14 cellular contexts compared by ENCODE assay signal in genomic region chr12:108446766-108447165, GRCh38.
DNase-seq lines count a peak whose midpoint lies in the region; ATAC-seq, FAIRE-seq and TF ChIP-seq lines count a peak whose summit lies in the region.
"Had no signal": no experiment of that assay in that cellular context is flagged by ENCODE, and none has a peak within 500 bp of the region (broad histone marks: within the 10 kb centered on the region; RNA-seq: fewer than 3 reads in every experiment).

No MANE protein-coding gene starts in this region.

- no peaks in the 10 kb centered on the region for H3K36me3 ChIP-seq in HUES6 (ENCODE audit: control insufficient read depth, insufficient read depth, low read length)
- H3K36me3 ChIP-seq in H1 (ENCODE audit: control insufficient read depth in 2 of 4, insufficient read depth in 4 of 4, low read length in 3 of 4) = no peaks in the 10 kb centered on the region
- H3K36me3 ChIP-seq in lower lobe of right lung = no peaks in the 10 kb centered on the region
- H3K36me3 ChIP-seq in uterus = no peaks in the 10 kb centered on the region

- no peak overlapping the region for H3K4me3 Mint-ChIP-seq in activated T-cell treated with anti-CD3 and anti-CD28 coated beads, Interleukin-2, amount 50 U/mL, for 24 hours
- no peak overlapping the region for H3K4me3 Mint-ChIP-seq in chondrocyte (ENCODE audit: unreplicated experiment)
- H3K4me3 Mint-ChIP-seq: naive B cell had no signal

- H3K56ac ChIP-seq in H1 (replicated peaks; ENCODE audit: insufficient read length, low read depth, low read length) = no peak overlapping the region

- H2BK15ac ChIP-seq in H1 (ENCODE audit: low read length) = no peak overlapping the region

- peaks cover 44% of the 10 kb centered on the region for H3K27me3 Mint-ChIP-seq in activated T-cell treated with anti-CD3 and anti-CD28 coated beads, Interleukin-2, amount 50 U/mL, for 24 hours
- H3K27me3 Mint-ChIP-seq in chondrocyte (ENCODE audit: low read depth) = peaks cover 4% of the 10 kb centered on the region

- H4K8ac ChIP-seq in H1 (ENCODE audit: extremely low read depth, insufficient read depth, low read length) = no peak overlapping the region

- CTCF ChIA-PET in H1 (lab: Charles Lee; ENCODE audit: partially characterized antibody) = interaction anchor here (0.9 to 4.5 kb wide), 2 partner anchors 9 to 10 kb away, joined by 3 to 25 read pairs; no protein-coding TSS in a partner anchor

- peak overlapping the region; percentile 82; the same call in 1 of the 2 replicates for H2BK12ac ChIP-seq in H1 (ENCODE audit: low read depth, low read length)

- TF ChIP-seq RAD21 in H1 (IDR thresholded peaks at IDR 0.05 in 1 of 2, conservative IDR thresholded peaks at IDR 0.05 in 1 of 2; ENCODE audit: low read depth in 2 of 2, low read length in 2 of 2) = no peak

- no peak overlapping the region for H3K27ac Mint-ChIP-seq in activated T-cell treated with anti-CD3 and anti-CD28 coated beads, Interleukin-2, amount 50 U/mL, for 24 hours
- no peak overlapping the region for H3K27ac Mint-ChIP-seq in chondrocyte (ENCODE audit: unreplicated experiment)
- H3K27ac Mint-ChIP-seq: naive B cell had no signal

- peaks cover 45% of the 10 kb centered on the region for H3K4me1 ChIP-seq in HUES6 (ENCODE audit: control insufficient read depth, insufficient read depth, low read length)
- H3K4me1 ChIP-seq in H1 (replicated peaks in 1 of 4; ENCODE audit: control insufficient read depth in 3 of 4, insufficient read depth in 4 of 4, low read length in 3 of 4) = peaks cover 0 to 18% (median 10%) of the 10 kb centered on the region in 4 experiments; a peak in 6 of 7 replicates
- H3K4me1 ChIP-seq in lower lobe of right lung = peaks cover 10% of the 10 kb centered on the region
- H3K4me1 ChIP-seq in uterus = no peaks in the 10 kb centered on the region

- POLR2A ChIA-PET in H1 (lab: Charles Lee; ENCODE audit: partially characterized antibody) = no interaction called here

- no peaks in the 10 kb centered on the region for H3K27me3 ChIP-seq in HUES6 (ENCODE audit: control insufficient read depth, insufficient read depth, low read length)
- no peaks in the 10 kb centered on the region for H3K27me3 ChIP-seq in H1 (replicated peaks in 1 of 4; ENCODE audit: control insufficient read depth in 3 of 4, extremely low read depth in 1 of 4, insufficient read depth in 3 of 4, low read length in 3 of 4)
- no peaks in the 10 kb centered on the region for H3K27me3 ChIP-seq in lower lobe of right lung (ENCODE audit: low read depth)
- no peaks in the 10 kb centered on the region for H3K27me3 ChIP-seq in uterus

- H3K18ac ChIP-seq in H1 (ENCODE audit: extremely low read depth, low read length) = no peak overlapping the region

- H3K14ac ChIP-seq in H1 (ENCODE audit: insufficient read length) = no peak overlapping the region

- TF ChIP-seq CTCF in H1 (IDR thresholded peaks at IDR 0.05; ENCODE audit: control extremely low read depth in 1 of 3, insufficient read depth in 1 of 3, low read depth in 1 of 3, low read length in 3 of 3) (no peak), lower lobe of right lung (IDR thresholded peaks at IDR 0.05) (no peak), uterus (IDR thresholded peaks at IDR 0.05) (no peak), chondrocyte (IDR thresholded peaks at IDR 0.05) (no peak)

- H3K9ac ChIP-seq in HUES6 (ENCODE audit: low read length) (peak overlapping the region; percentile 46), H1 (replicated peaks in 1 of 4; ENCODE audit: extremely low read depth in 1 of 4, low read depth in 3 of 4, low read length in 3 of 4) (no peak overlapping the region)

- 79% methylated on average over 5 of the region's 5 CpGs; no CpG with 5 or more reads in 1 of the 2 experiments for WGBS in H1 (ENCODE audit: extremely low coverage in 1 of 2, insufficient coverage in 1 of 2, insufficient read length in 1 of 2, insufficient replicate concordance in 2 of 2, low coverage in 1 of 2, low lambda C conversion rate in 2 of 2, missing lambda C conversion rate in 1 of 2), 2 experiments

- H2BK120ac ChIP-seq in H1 (replicated peaks; ENCODE audit: low read depth, low read length) = peak overlapping the region; percentile 14

- FAIRE-seq in H1 (lab: Jason Lieb, UNC) = no peak
- FAIRE-seq: K562 had no signal

- no peak for TF ChIP-seq EP300 in H1 (IDR thresholded peaks at IDR 0.05; ENCODE audit: borderline replicate concordance in 1 of 2, low read depth in 2 of 2, low read length in 2 of 2)

- no peaks in the 10 kb centered on the region for H3K9me3 ChIP-seq in HUES6 (ENCODE audit: control insufficient read depth, insufficient read depth, low read depth, low read length)
- no peaks in the 10 kb centered on the region for H3K9me3 ChIP-seq in H1 (ENCODE audit: insufficient read depth in 2 of 2, low read depth in 1 of 2, low read length in 1 of 2)
- no peaks in the 10 kb centered on the region for H3K9me3 ChIP-seq in lower lobe of right lung
- H3K9me3 ChIP-seq in uterus = no peaks in the 10 kb centered on the region

- no peaks in the 10 kb centered on the region for H3K4me1 Mint-ChIP-seq in activated T-cell treated with anti-CD3 and anti-CD28 coated beads, Interleukin-2, amount 50 U/mL, for 24 hours (ENCODE audit: low read depth)
- peaks cover 23% of the 10 kb centered on the region for H3K4me1 Mint-ChIP-seq in chondrocyte (ENCODE audit: low read depth)
- H3K4me1 Mint-ChIP-seq: naive B cell had no signal

- H3K36me3 Mint-ChIP-seq in activated T-cell treated with anti-CD3 and anti-CD28 coated beads, Interleukin-2, amount 50 U/mL, for 24 hours (ENCODE audit: low read depth) = no peaks in the 10 kb centered on the region
- H3K36me3 Mint-ChIP-seq in chondrocyte (ENCODE audit: low read depth) = no peaks in the 10 kb centered on the region
- H3K36me3 Mint-ChIP-seq: naive B cell had no signal

- H3K23ac ChIP-seq in H1 (ENCODE audit: insufficient read length) = no peak overlapping the region

- intact Hi-C loops in lower lobe of right lung (cut with DNase I) (no loop called here), uterus (cut with DNase I; ENCODE audit: low total_unique reads) (no loop called here)

- no peak overlapping the region for H2AK5ac ChIP-seq in H1 (ENCODE audit: low read depth, low read length)

- ATAC-seq in lower lobe of right lung (no peak), GM21367 (IDR thresholded peaks at IDR 0.05; ENCODE audit: unreplicated experiment) (no peak)
- ATAC-seq: K562, right cardiac atrium had no signal

- H4K5ac ChIP-seq in H1 (ENCODE audit: insufficient read length, low read depth, low read length) = no peak overlapping the region

- no peaks in the 10 kb centered on the region for H3K79me1 ChIP-seq in H1 (ENCODE audit: low read depth, low read length)

- no peaks in the 10 kb centered on the region for H3K9me3 Mint-ChIP-seq in activated T-cell treated with anti-CD3 and anti-CD28 coated beads, Interleukin-2, amount 50 U/mL, for 24 hours
- H3K9me3 Mint-ChIP-seq in chondrocyte (ENCODE audit: low read depth) = no peaks in the 10 kb centered on the region
- H3K9me3 Mint-ChIP-seq: naive B cell had no signal

- H2AFZ ChIP-seq in H1 (ENCODE audit: low read length) = no peak overlapping the region

- no peak overlapping the region for H3K4ac ChIP-seq in H1 (replicated peaks; ENCODE audit: insufficient read length, low read depth, low read length)

- peaks cover 2% of the 10 kb centered on the region; the same call in 1 of the 2 replicates for H3K23me2 ChIP-seq in H1 (ENCODE audit: low read depth, low read length)

- H4K91ac ChIP-seq in H1 (replicated peaks; ENCODE audit: insufficient read length, low read length) = peak overlapping the region; percentile 46

- peak overlapping the region; percentile 42; the same call in 1 of the 2 replicates for H2BK5ac ChIP-seq in H1 (ENCODE audit: low read depth, low read length)

- H2BK20ac ChIP-seq in H1 (ENCODE audit: low read length) = 0 out of 2 replicates have a peak overlapping the region, but pooled peaks have one; percentile 8

- DNase-seq in H1 (ENCODE audit: low read depth in 1 of 2, low spot score in 2 of 2) (no peak), lower lobe of right lung (no peak), uterus (peak; percentile 46 to 60), chondrocyte (ENCODE audit: low spot score) (no peak)
- DNase-seq in activated T-cell treated with anti-CD3 and anti-CD28 coated beads, Interleukin-2, amount 50 U/mL, for 24 hours = no peak
- DNase-seq: activated CD4-positive, alpha-beta T cell treated with anti-CD3 and anti-CD28 coated beads, Interleukin-2, amount 50 U/mL, for 48 hours; activated naive CD4-positive, alpha-beta T cell; naive B cell; NCI-H69; SIG-M5 had no signal

- H3K27ac ChIP-seq in HUES6 (ENCODE audit: low read depth, low read length) = peak overlapping the region; percentile 48; the same call in 1 of the 2 replicates
- H3K27ac ChIP-seq in H1 (ENCODE audit: low read depth, low read length) = no peak overlapping the region
- peak overlapping the region; percentile 19 for H3K27ac ChIP-seq in lower lobe of right lung
- peak overlapping the region; percentile 21 to 73 for H3K27ac ChIP-seq in uterus

- no peak overlapping the region for H3K4me2 ChIP-seq in H1 (ENCODE audit: insufficient read depth in 1 of 2, low read depth in 2 of 2, low read length in 2 of 2)

- no peaks in the 10 kb centered on the region for H4K20me1 ChIP-seq in H1 (replicated peaks in 1 of 2; ENCODE audit: control insufficient read depth in 1 of 2, insufficient read depth in 2 of 2, low read length in 2 of 2)

- TF ChIP-seq POLR2A in H1 (IDR thresholded peaks at IDR 0.05; ENCODE audit: control extremely low read depth in 1 of 2, low read depth in 2 of 2, low read length in 2 of 2) (no peak), uterus (IDR thresholded peaks at IDR 0.05) (no peak)

- no peaks in the 10 kb centered on the region for H3K79me2 ChIP-seq in H1 (ENCODE audit: control insufficient read depth in 1 of 2, insufficient read depth in 2 of 2, low read length in 2 of 2)

- H3K4me3 ChIP-seq in HUES6 (ENCODE audit: low read depth, low read length) (no peak overlapping the region), H1 (ENCODE audit: extremely low read depth in 1 of 4, insufficient read depth in 2 of 4, low read depth in 3 of 4, low read length in 4 of 4) (no peak overlapping the region), lower lobe of right lung (no peak overlapping the region), uterus (no peak overlapping the region)
- H3K4me3 ChIP-seq: K562 had no signal

TF ChIP-seq in H1, 55 proteins besides CTCF, POLR2A, EP300 and RAD21 (continues in another document):
- TF ChIP-seq TCF12 (IDR thresholded peaks at IDR 0.05; ENCODE audit: low read depth, low read length) = no peak
- no peak for TF ChIP-seq RFX5 (IDR thresholded peaks at IDR 0.05; ENCODE audit: borderline replicate concordance, low read depth, low read length)
- TF ChIP-seq FOSL1 (IDR thresholded peaks at IDR 0.05; ENCODE audit: insufficient read depth, low read depth, low read length) = no peak
- TF ChIP-seq CREB1 (IDR thresholded peaks at IDR 0.05) = no peak
- no peak for TF ChIP-seq MAX (IDR thresholded peaks at IDR 0.05)
- no peak for TF ChIP-seq CHD1 (IDR thresholded peaks at IDR 0.05; ENCODE audit: low read depth, low read length)
- no peak for TF ChIP-seq TBP (IDR thresholded peaks at IDR 0.05; ENCODE audit: low read depth, low read length)
- no peak for TF ChIP-seq HDAC6 (IDR thresholded peaks at IDR 0.05; ENCODE audit: low read depth, low read length)

Comparison
In these comparisons a context has a peak if more than half of its experiments do, and no peak if none do; other contexts are left out.
1. DNase-seq: peak in uterus (2 of 2); none in H1 (0 of 2), lower lobe of right lung (single experiment), activated T-cell treated with anti-CD3 and anti-CD28 coated beads, Interleukin-2, amount 50 U/mL, for 24 hours (single experiment) and chondrocyte (single experiment).